ENCODE assay signal across 1 cellular context in genomic region chr2:71547616-71548285, GRCh38.
TF ChIP-seq lines count a peak whose summit lies in the region.

No MANE protein-coding gene starts in this region.

TF ChIP-seq in WTC11, 78 proteins besides CTCF, POLR2A, EP300 and RAD21 (continued from another document):
- TF ChIP-seq, protein P1, sequence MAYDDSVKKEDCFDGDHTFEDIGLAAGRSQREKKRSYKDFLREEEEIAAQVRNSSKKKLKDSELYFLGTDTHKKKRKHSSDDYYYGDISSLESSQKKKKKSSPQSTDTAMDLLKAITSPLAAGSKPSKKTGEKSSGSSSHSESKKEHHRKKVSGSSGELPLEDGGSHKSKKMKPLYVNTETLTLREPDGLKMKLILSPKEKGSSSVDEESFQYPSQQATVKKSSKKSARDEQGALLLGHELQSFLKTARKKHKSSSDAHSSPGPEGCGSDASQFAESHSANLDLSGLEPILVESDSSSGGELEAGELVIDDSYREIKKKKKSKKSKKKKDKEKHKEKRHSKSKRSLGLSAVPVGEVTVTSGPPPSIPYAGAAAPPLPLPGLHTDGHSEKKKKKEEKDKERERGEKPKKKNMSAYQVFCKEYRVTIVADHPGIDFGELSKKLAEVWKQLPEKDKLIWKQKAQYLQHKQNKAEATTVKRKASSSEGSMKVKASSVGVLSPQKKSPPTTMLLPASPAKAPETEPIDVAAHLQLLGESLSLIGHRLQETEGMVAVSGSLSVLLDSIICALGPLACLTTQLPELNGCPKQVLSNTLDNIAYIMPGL (CRISPR knock-in tag; IDR thresholded peaks at IDR 0.05), result no peak
- TF ChIP-seq, protein P2, sequence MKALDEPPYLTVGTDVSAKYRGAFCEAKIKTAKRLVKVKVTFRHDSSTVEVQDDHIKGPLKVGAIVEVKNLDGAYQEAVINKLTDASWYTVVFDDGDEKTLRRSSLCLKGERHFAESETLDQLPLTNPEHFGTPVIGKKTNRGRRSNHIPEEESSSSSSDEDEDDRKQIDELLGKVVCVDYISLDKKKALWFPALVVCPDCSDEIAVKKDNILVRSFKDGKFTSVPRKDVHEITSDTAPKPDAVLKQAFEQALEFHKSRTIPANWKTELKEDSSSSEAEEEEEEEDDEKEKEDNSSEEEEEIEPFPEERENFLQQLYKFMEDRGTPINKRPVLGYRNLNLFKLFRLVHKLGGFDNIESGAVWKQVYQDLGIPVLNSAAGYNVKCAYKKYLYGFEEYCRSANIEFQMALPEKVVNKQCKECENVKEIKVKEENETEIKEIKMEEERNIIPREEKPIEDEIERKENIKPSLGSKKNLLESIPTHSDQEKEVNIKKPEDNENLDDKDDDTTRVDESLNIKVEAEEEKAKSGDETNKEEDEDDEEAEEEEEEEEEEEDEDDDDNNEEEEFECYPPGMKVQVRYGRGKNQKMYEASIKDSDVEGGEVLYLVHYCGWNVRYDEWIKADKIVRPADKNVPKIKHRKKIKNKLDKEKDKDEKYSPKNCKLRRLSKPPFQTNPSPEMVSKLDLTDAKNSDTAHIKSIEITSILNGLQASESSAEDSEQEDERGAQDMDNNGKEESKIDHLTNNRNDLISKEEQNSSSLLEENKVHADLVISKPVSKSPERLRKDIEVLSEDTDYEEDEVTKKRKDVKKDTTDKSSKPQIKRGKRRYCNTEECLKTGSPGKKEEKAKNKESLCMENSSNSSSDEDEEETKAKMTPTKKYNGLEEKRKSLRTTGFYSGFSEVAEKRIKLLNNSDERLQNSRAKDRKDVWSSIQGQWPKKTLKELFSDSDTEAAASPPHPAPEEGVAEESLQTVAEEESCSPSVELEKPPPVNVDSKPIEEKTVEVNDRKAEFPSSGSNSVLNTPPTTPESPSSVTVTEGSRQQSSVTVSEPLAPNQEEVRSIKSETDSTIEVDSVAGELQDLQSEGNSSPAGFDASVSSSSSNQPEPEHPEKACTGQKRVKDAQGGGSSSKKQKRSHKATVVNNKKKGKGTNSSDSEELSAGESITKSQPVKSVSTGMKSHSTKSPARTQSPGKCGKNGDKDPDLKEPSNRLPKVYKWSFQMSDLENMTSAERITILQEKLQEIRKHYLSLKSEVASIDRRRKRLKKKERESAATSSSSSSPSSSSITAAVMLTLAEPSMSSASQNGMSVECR (CRISPR knock-in tag; IDR thresholded peaks at IDR 0.05; ENCODE audit: borderline replicate concordance), result no peak
- TF ChIP-seq NR2C2 (CRISPR knock-in tag; IDR thresholded peaks at IDR 0.05), result no peak
- TF ChIP-seq, protein P3, sequence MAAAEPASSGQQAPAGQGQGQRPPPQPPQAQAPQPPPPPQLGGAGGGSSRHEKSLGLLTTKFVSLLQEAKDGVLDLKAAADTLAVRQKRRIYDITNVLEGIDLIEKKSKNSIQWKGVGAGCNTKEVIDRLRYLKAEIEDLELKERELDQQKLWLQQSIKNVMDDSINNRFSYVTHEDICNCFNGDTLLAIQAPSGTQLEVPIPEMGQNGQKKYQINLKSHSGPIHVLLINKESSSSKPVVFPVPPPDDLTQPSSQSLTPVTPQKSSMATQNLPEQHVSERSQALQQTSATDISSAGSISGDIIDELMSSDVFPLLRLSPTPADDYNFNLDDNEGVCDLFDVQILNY (CRISPR knock-in tag; IDR thresholded peaks at IDR 0.05), result no peak
- TF ChIP-seq, protein P4, sequence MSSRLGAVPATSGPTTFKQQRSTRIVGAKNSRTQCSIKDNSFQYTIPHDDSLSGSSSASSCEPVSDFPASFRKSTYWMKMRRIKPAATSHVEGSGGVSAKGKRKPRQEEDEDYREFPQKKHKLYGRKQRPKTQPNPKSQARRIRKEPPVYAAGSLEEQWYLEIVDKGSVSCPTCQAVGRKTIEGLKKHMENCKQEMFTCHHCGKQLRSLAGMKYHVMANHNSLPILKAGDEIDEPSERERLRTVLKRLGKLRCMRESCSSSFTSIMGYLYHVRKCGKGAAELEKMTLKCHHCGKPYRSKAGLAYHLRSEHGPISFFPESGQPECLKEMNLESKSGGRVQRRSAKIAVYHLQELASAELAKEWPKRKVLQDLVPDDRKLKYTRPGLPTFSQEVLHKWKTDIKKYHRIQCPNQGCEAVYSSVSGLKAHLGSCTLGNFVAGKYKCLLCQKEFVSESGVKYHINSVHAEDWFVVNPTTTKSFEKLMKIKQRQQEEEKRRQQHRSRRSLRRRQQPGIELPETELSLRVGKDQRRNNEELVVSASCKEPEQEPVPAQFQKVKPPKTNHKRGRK (CRISPR knock-in tag; IDR thresholded peaks at IDR 0.05; ENCODE audit: borderline replicate concordance), result no peak
- no peak for TF ChIP-seq ZNF232 (CRISPR knock-in tag; IDR thresholded peaks at IDR 0.05)
- no peak for TF ChIP-seq PREB (CRISPR knock-in tag; IDR thresholded peaks at IDR 0.05; ENCODE audit: borderline replicate concordance)
- TF ChIP-seq FOXK1 (CRISPR knock-in tag; IDR thresholded peaks at IDR 0.05), result no peak
- no peak for TF ChIP-seq ZNF138 (CRISPR knock-in tag; conservative IDR thresholded peaks at IDR 0.05)
- TF ChIP-seq HMGA2 (CRISPR knock-in tag; IDR thresholded peaks at IDR 0.05), result no peak
